Comparison of ENCODE assay signal across 29 cellular contexts in the genomic region with DNA sequence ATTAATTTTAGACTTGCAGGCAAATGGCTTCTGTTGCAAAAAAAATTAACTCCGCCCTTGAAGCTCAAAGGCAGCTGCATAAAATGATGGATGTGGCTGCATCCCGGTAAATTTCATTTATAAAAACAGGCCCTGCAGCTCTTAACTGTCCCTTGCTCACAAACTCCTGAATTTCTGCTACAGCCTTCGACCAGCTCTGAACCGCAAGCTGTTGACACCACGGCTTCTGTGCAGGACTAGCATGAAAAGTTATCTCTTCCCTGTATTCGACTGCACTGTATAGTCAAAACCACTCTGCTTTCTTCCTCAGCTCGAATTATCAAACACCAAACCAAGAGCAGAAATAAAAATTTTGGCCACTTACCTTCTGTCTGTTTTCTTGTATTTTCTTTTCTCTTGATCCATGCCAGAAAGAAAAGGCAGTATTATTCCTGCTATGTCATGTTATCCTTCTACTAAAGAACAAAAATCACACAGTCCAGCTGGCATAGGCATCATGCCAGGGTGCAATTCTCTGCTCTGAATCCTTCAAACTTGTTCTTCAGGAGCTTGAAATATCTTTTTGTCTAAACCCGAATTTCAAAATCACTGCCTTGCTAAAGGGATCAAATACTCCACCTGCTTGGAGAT.
DNase-seq lines count a peak whose midpoint lies in the region; ATAC-seq, FAIRE-seq and TF ChIP-seq lines count a peak whose summit lies in the region.
"Had no signal": no experiment of that assay in that cellular context is flagged by ENCODE, and none has a peak within 500 bp of the region (broad histone marks: within the 10 kb centered on the region; RNA-seq: fewer than 3 reads in every experiment).

No MANE protein-coding gene starts in this region.

- H3K4me3 Mint-ChIP-seq in effector memory CD8-positive, alpha-beta T cell = no peak overlapping the region
- no peak overlapping the region for H3K4me3 Mint-ChIP-seq in endodermal cell
- H3K4me3 Mint-ChIP-seq: activated naive CD8-positive, alpha-beta T cell treated with anti-CD3 and anti-CD28 coated beads, Interleukin-2, amount 50 U/mL, for 24 hours; CD14-positive monocyte; naive B cell; stimulated activated naive CD8-positive, alpha-beta T cell treated with anti-CD3 and anti-CD28 coated beads, Interleukin-15, Interleukin-2, amounts not matched to agents 100 ng/mL and 50 ng/mL, for 24 hours had no signal

- H3K9ac ChIP-seq in endodermal cell (ENCODE audit: extremely low read depth, low read length, poor library complexity, severe bottlenecking) = no peak overlapping the region

- no peaks in the 10 kb centered on the region for H3K4me1 ChIP-seq in endodermal cell (ENCODE audit: control insufficient read depth, insufficient read depth, low read length)
- H3K4me1 ChIP-seq: body of pancreas, colonic mucosa, heart right ventricle, left lung had no signal

- WGBS in endodermal cell (ENCODE audit: insufficient coverage in 1 of 2, insufficient read length in 1 of 2), 2 experiments = 90 to 92% methylated on average over 7 to 8 of the region's 8 CpGs

- no peaks in the 10 kb centered on the region for H3K4me1 Mint-ChIP-seq in effector memory CD8-positive, alpha-beta T cell (ENCODE audit: low read depth in 2 of 2)
- H3K4me1 Mint-ChIP-seq in endodermal cell = no peaks in the 10 kb centered on the region
- H3K4me1 Mint-ChIP-seq: activated naive CD8-positive, alpha-beta T cell treated with anti-CD3 and anti-CD28 coated beads, Interleukin-2, amount 50 U/mL, for 24 hours; CD14-positive monocyte; naive B cell had no signal

- no peak for TF ChIP-seq CTCF in endodermal cell (conservative IDR thresholded peaks at IDR 0.05)

- no peak overlapping the region for H3K27ac Mint-ChIP-seq in effector memory CD8-positive, alpha-beta T cell
- H3K27ac Mint-ChIP-seq in endodermal cell = no peak overlapping the region
- H3K27ac Mint-ChIP-seq: activated naive CD8-positive, alpha-beta T cell treated with anti-CD3 and anti-CD28 coated beads, Interleukin-2, amount 50 U/mL, for 24 hours; CD14-positive monocyte; stimulated activated naive CD8-positive, alpha-beta T cell treated with anti-CD3 and anti-CD28 coated beads, Interleukin-15, Interleukin-2, amounts not matched to agents 100 ng/mL and 50 ng/mL, for 24 hours had no signal

- H3K4me3 ChIP-seq in endodermal cell (ENCODE audit: low read length) = no peak overlapping the region
- H3K4me3 ChIP-seq: body of pancreas, colonic mucosa, heart right ventricle, left lung, skin epidermis had no signal

- no peak for FAIRE-seq in RCC 7860 (lab: Jason Lieb, UNC)

- no peaks in the 10 kb centered on the region for H3K36me3 ChIP-seq in endodermal cell (ENCODE audit: control insufficient read depth, insufficient read depth, low read length)
- H3K36me3 ChIP-seq: colonic mucosa, heart right ventricle, left lung had no signal

- H3K9me3 ChIP-seq in endodermal cell (ENCODE audit: control insufficient read depth, low read length) = peaks cover 4% of the 10 kb centered on the region
- H3K9me3 ChIP-seq: body of pancreas, colonic mucosa, left lung had no signal

- peaks cover 0 to 9% of the 10 kb centered on the region in 2 donors for H3K9me3 Mint-ChIP-seq in effector memory CD8-positive, alpha-beta T cell
- H3K9me3 Mint-ChIP-seq in endodermal cell = no peaks in the 10 kb centered on the region

- no peaks in the 10 kb centered on the region for H3K36me3 Mint-ChIP-seq in effector memory CD8-positive, alpha-beta T cell (ENCODE audit: insufficient read depth)
- no peaks in the 10 kb centered on the region for H3K36me3 Mint-ChIP-seq in endodermal cell (ENCODE audit: low read depth)
- H3K36me3 Mint-ChIP-seq: CD14-positive monocyte, naive B cell had no signal

- no peaks in the 10 kb centered on the region for H3K27me3 ChIP-seq in endodermal cell (ENCODE audit: control insufficient read depth, insufficient read depth, low read length, poor library complexity, severe bottlenecking)
- H3K27me3 ChIP-seq: body of pancreas, colonic mucosa, heart right ventricle, left lung had no signal

- H3K27me3 Mint-ChIP-seq in effector memory CD8-positive, alpha-beta T cell = no peaks in the 10 kb centered on the region
- H3K27me3 Mint-ChIP-seq in endodermal cell (ENCODE audit: insufficient read depth) = no peaks in the 10 kb centered on the region
- H3K27me3 Mint-ChIP-seq: activated naive CD8-positive, alpha-beta T cell treated with anti-CD3 and anti-CD28 coated beads, Interleukin-2, amount 50 U/mL, for 24 hours; naive B cell; stimulated activated naive CD8-positive, alpha-beta T cell treated with anti-CD3 and anti-CD28 coated beads, Interleukin-15, Interleukin-2, amounts not matched to agents 100 ng/mL and 50 ng/mL, for 24 hours had no signal

- no peak for ATAC-seq in effector memory CD8-positive, alpha-beta T cell (replicated peaks)
- ATAC-seq: activated naive CD8-positive, alpha-beta T cell treated with anti-CD3 and anti-CD28 coated beads, Interleukin-2, amount 50 U/mL, for 24 hours; body of pancreas; esophagus mucosa; HCT116; heart right ventricle; left lung had no signal

- DNase-seq in NCI-H446 (lab: John Stamatoyannopoulos, UW) (peak; percentile 39 to 61), anterior cingulate cortex (lab: John Stamatoyannopoulos, UW) (peak in 41 of 58 donors; percentile 1 to 76 (median 29)), inferior parietal cortex (ENCODE audit: extremely low spot score) (peak; percentile 86), substantia nigra (lab: John Stamatoyannopoulos, UW) (peak in 28 of 49 donors; percentile 1 to 66 (median 18)), RCC 7860 (ENCODE audit: low spot score) (no peak), endodermal cell (no peak)
- DNase-seq in effector memory CD8-positive, alpha-beta T cell = no peak
- DNase-seq: activated CD4-positive, alpha-beta T cell treated with anti-CD3 and anti-CD28 coated beads for 48 hours; activated naive CD8-positive, alpha-beta T cell treated with anti-CD3 and anti-CD28 coated beads, Interleukin-2, amount 50 U/mL, for 24 hours; activated T-cell treated with anti-CD3 and anti-CD28 coated beads, Interleukin-2, amount 50 U/mL, for 1 hour; body of pancreas; Calu3; colonic mucosa; effector memory CD4-positive, alpha-beta T cell; foreskin fibroblast; heart right ventricle; KG1; left lung; MM.1S; naive B cell; NCI-H1417; NCI-H2081 treated with DMSO at 0.1 percent for 48 hours; retina; trophoblast cell had no signal

- peak overlapping the region; percentile 89 for H3K27ac ChIP-seq in substantia nigra (ENCODE audit: low read depth, low read length, poor library complexity, severe bottlenecking)
- no peak overlapping the region for H3K27ac ChIP-seq in endodermal cell (ENCODE audit: low read depth, low read length)
- H3K27ac ChIP-seq: body of pancreas, colonic mucosa, heart right ventricle, left lung, skin epidermis had no signal

Comparison
In these comparisons a context has a peak if more than half of its experiments do, and no peak if none do; other contexts are left out.
1. DNase-seq: peak in NCI-H446 (2 of 2), anterior cingulate cortex (41 of 58), inferior parietal cortex (single experiment) and substantia nigra (28 of 49); none in effector memory CD8-positive, alpha-beta T cell (0 of 3), RCC 7860 (single experiment) and endodermal cell (single experiment).